1 cellular context compared by ENCODE assay signal in genomic region chr15:45199136-45199810, GRCh38.
TF ChIP-seq lines count a peak whose summit lies in the region.

No MANE protein-coding gene starts in this region.

TF ChIP-seq in IMR-90, 13 proteins besides CTCF, POLR2A, EP300 and RAD21 (continued from another document):
- no peak for TF ChIP-seq ELK1 (IDR thresholded peaks at IDR 0.05; ENCODE audit: borderline replicate concordance, low read depth, low read length)
